8 cellular contexts compared by ENCODE assay signal in the genomic region with DNA sequence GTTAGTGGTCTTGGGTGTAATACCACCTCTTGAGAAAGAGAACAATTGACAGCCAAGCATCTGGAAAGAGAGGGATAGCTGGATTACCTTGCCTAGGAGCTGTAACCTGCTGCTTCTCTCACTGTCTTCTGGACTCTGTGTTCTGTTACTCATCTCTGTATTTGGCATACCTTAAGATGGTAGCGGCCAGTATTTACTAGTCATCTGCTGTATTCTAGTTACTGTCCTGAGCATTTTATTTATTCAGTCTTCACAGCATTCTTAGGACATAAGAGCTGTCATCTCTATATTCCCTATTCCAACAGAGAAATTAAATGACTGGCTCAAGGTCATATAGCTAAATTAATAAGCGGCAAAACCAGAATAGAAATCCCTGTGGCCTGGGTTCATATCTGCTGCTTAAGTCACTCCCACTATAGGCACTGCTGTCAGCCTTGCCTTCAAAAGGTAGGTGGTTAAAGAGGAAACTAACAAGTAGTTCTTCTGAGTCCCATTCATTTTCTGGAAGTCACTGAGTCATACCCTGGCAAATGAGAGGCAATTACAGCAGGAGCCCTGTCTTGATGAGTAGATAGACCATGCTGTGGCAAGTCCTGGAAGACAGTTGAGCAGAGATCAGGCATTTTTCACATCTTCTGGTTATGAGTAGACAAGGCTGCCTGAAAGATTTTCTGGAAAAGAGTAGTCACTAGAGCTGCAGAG.
DNase-seq lines count a peak whose midpoint lies in the region; ATAC-seq and TF ChIP-seq lines count a peak whose summit lies in the region.

No MANE protein-coding gene starts in this region.

- peak; percentile 1 for TF ChIP-seq CTCF in foreskin keratinocyte (conservative IDR thresholded peaks at IDR 0.05)

- peak; percentile 93 for ATAC-seq in foreskin keratinocyte

- no peaks in the 10 kb centered on the region for H3K27me3 ChIP-seq in foreskin keratinocyte

- H3K27ac ChIP-seq in foreskin keratinocyte = peak overlapping the region; percentile 16

- peak in 2 of 3 donors; percentile 44 to 59 for DNase-seq in stimulated activated CD4-positive, alpha-beta T cell treated with anti-CD3 and anti-CD28 coated beads, Interleukin-12 subunit alpha, Interleukin-12 subunit beta, amount 100 ng/mL, for 48 hours (ENCODE audit: low read depth in 2 of 3, low spot score in 1 of 3)
- DNase-seq in stimulated activated CD4-positive, alpha-beta T cell treated with anti-CD3 and anti-CD28 coated beads, Interleukin-4, amount 100 ng/mL, for 1 hour = no peak
- DNase-seq in activated CD4-positive, alpha-beta T cell treated with anti-CD3 and anti-CD28 coated beads for 48 hours = peak; percentile 63
- DNase-seq in foreskin keratinocyte = peak; percentile 97 to 99
- peak; percentile 29 to 34 for DNase-seq in stimulated activated CD4-positive, alpha-beta T cell treated with anti-CD3 and anti-CD28 coated beads, Interleukin-2, amount 100 ng/mL, for 48 hours
- DNase-seq in cerebellar nuclear complex (lab: John Stamatoyannopoulos, UW) = no peak
- DNase-seq in NCI-H187 (lab: John Stamatoyannopoulos, UW) = no peak
- DNase-seq in KG1 (lab: John Stamatoyannopoulos, UW) = no peak

- peaks cover 18% of the 10 kb centered on the region for H3K4me1 ChIP-seq in foreskin keratinocyte

Comparison
In these comparisons a context has a peak if more than half of its experiments do, and no peak if none do; other contexts are left out.
1. DNase-seq: peak in stimulated activated CD4-positive, alpha-beta T cell treated with anti-CD3 and anti-CD28 coated beads, Interleukin-12 subunit alpha, Interleukin-12 subunit beta, amount 100 ng/mL, for 48 hours (2 of 3), activated CD4-positive, alpha-beta T cell treated with anti-CD3 and anti-CD28 coated beads for 48 hours (single experiment), foreskin keratinocyte (2 of 2) and stimulated activated CD4-positive, alpha-beta T cell treated with anti-CD3 and anti-CD28 coated beads, Interleukin-2, amount 100 ng/mL, for 48 hours (2 of 2); none in stimulated activated CD4-positive, alpha-beta T cell treated with anti-CD3 and anti-CD28 coated beads, Interleukin-4, amount 100 ng/mL, for 1 hour (single experiment), cerebellar nuclear complex (0 of 2), NCI-H187 (0 of 2) and KG1 (single experiment).